1 cellular context compared by ENCODE assay signal in genomic region chr6:30748851-30749540, GRCh38.
TF ChIP-seq lines count a peak whose summit lies in the region.

No MANE protein-coding gene starts in this region.

TF ChIP-seq in HepG2, 621 proteins besides CTCF, POLR2A, EP300 and RAD21 (continued from another document):
- TF ChIP-seq TRIM22 (IDR thresholded peaks at IDR 0.05) (no peak), ZFP36L1 (CRISPR knock-in tag; IDR thresholded peaks at IDR 0.05) (no peak), ZFP62 (CRISPR knock-in tag; IDR thresholded peaks at IDR 0.05) (no peak), SMAD9 (CRISPR knock-in tag; IDR thresholded peaks at IDR 0.05) (no peak), CAMTA2 (CRISPR knock-in tag; IDR thresholded peaks at IDR 0.05; ENCODE audit: borderline replicate concordance) (no peak)
